18 cellular contexts compared by ENCODE assay signal in genomic region chr13:112596220-112596619, GRCh38.
"Had no signal": no experiment of that assay in that cellular context is flagged by ENCODE, and none has a peak within 500 bp of the region (broad histone marks: within the 10 kb centered on the region; RNA-seq: fewer than 3 reads in every experiment).

No MANE protein-coding gene starts in this region.

- H3K27ac Mint-ChIP-seq: immature natural killer cell; naive thymus-derived CD8-positive, alpha-beta T cell; neural progenitor cell; progenitor cell of endocrine pancreas; stimulated activated naive B cell treated with anti-CD40 and anti-IgM and Interleukin-4, amounts not matched to agents 10 μg/mL and 1 μg/mL and 100 μg/mL, for 72 hours; stimulated activated naive CD8-positive, alpha-beta T cell treated with anti-CD3 and anti-CD28 coated beads, Interleukin-15, Interleukin-2, amounts not matched to agents 100 ng/mL and 50 ng/mL, for 24 hours had no signal

- H3K9me3 Mint-ChIP-seq: immature natural killer cell; naive thymus-derived CD8-positive, alpha-beta T cell; stimulated activated naive CD8-positive, alpha-beta T cell treated with anti-CD3 and anti-CD28 coated beads, Interleukin-15, Interleukin-2, amounts not matched to agents 100 ng/mL and 50 ng/mL, for 24 hours had no signal

- H3K4me3 Mint-ChIP-seq: naive thymus-derived CD8-positive, alpha-beta T cell; neural progenitor cell; stimulated activated naive B cell treated with anti-CD40 and anti-IgM and Interleukin-4, amounts not matched to agents 10 μg/mL and 1 μg/mL and 100 μg/mL, for 72 hours; stimulated activated naive CD8-positive, alpha-beta T cell treated with anti-CD3 and anti-CD28 coated beads, Interleukin-15, Interleukin-2, amounts not matched to agents 100 ng/mL and 50 ng/mL, for 24 hours had no signal

- DNase-seq: dorsolateral prefrontal cortex; effector CD4-positive, alpha-beta T cell; hypothalamus; immature natural killer cell; left ventricle myocardium superior; lower lobe of right lung; naive thymus-derived CD8-positive, alpha-beta T cell; right lobe of liver; small intestine; stimulated activated CD4-positive, alpha-beta T cell treated with anti-CD3 and anti-CD28 coated beads, Interleukin-15, amount 100 ng/mL, for 24 hours; stimulated activated CD4-positive, alpha-beta T cell treated with anti-CD3 and anti-CD28 coated beads, Interleukin-2, amount 100 ng/mL, for 48 hours; stimulated activated naive B cell treated with anti-CD40 and anti-IgM and Interleukin-4, amounts not matched to agents 10 μg/mL and 1 μg/mL and 100 μg/mL, for 72 hours; transverse colon; upper lobe of right lung; uterus had no signal

- ATAC-seq: left ventricle myocardium superior; lower lobe of right lung; naive thymus-derived CD8-positive, alpha-beta T cell; right lobe of liver; stimulated activated naive B cell treated with anti-CD40 and anti-IgM and Interleukin-4, amounts not matched to agents 10 μg/mL and 1 μg/mL and 100 μg/mL, for 72 hours; upper lobe of right lung had no signal

- H3K4me1 Mint-ChIP-seq: naive thymus-derived CD8-positive, alpha-beta T cell; neural progenitor cell; stimulated activated naive B cell treated with anti-CD40 and anti-IgM and Interleukin-4, amounts not matched to agents 10 μg/mL and 1 μg/mL and 100 μg/mL, for 72 hours had no signal

- H3K36me3 Mint-ChIP-seq: immature natural killer cell, neural progenitor cell had no signal
